22 cellular contexts compared by ENCODE assay signal in genomic region chrX:154529206-154529612, GRCh38. TPM values are rescaled to one million over a fixed set of nuclear protein-coding genes. Genes with fewer than 3 reads are reported as not detected.
A peak's percentile ranks its signal among the peaks of the same experiment; 100 is the strongest.
DNase-seq lines count a peak whose midpoint lies in the region; ATAC-seq and TF ChIP-seq lines count a peak whose summit lies in the region.
"Had no signal": no experiment of that assay in that cellular context is flagged by ENCODE, and none has a peak within 500 bp of the region (broad histone marks: within the 10 kb centered on the region; RNA-seq: fewer than 3 reads in every experiment).

No MANE protein-coding gene starts in this region.

- peak; percentile 25 for ATAC-seq in sciatic nerve
- no peak for ATAC-seq in GM18498 (IDR thresholded peaks at IDR 0.05; ENCODE audit: unreplicated experiment)
- ATAC-seq: esophagus mucosa; left colon; natural killer cell treated with Interleukin-12 subunit alpha and Interleukin-12 subunit beta and Interleukin-15 and Interleukin-18, amount 100 ng/mL, for 72 hours; stimulated activated memory B cell treated with anti-CD40 and anti-IgM and Interleukin-4, amounts not matched to agents 10 μg/mL and 1 μg/mL and 100 μg/mL, for 72 hours had no signal

- DNase-seq in EL, result peak; percentile 71
- peak; percentile 46 for DNase-seq in NCI-H226
- DNase-seq in fibroblast of peridontal ligament (ENCODE audit: extremely low read depth), result peak; percentile 29
- no peak for DNase-seq in sciatic nerve (ENCODE audit: low spot score)
- DNase-seq in NCI-H2107 (lab: John Stamatoyannopoulos, UW), result no peak
- no peak for DNase-seq in GM10266 (ENCODE audit: extremely low spot score)
- DNase-seq: activated CD4-positive, alpha-beta memory T cell treated with anti-CD3 and anti-CD28 coated beads, Interleukin-2, amount 10 ng/mL, durations not matched to agents 7 days and 5 days; activated T-cell treated with anti-CD3 and anti-CD28 coated beads for 4 hours; AML-193; Caco-2; caudate nucleus; Kasumi-1; left colon; NCI-H1092 treated with DMSO at 0.1 percent for 48 hours; NCI-H2081; NCI-H446 treated with DMSO at 0.1 percent for 48 hours; stimulated activated CD4-positive, alpha-beta T cell treated with anti-CD3 and anti-CD28 coated beads, Interleukin-1b, Interleukin-23, amount 100 ng/mL, for 48 hours; T1000 had no signal

- intact Hi-C loops in sciatic nerve (cut with DNase I), result no loop called here

- TF ChIP-seq CTCF in GM10266 (IDR thresholded peaks at IDR 0.05; ENCODE audit: control insufficient read depth, insufficient read depth, low read depth, missing control alignments), result no peak

RNA-seq across cellular contexts. Expression of gene FAM3A, which starts 13.2 kb away (rescaled TPM):
- 40.3 TPM for total RNA-seq in sciatic nerve

RNA-seq across cellular contexts. Expression of gene G6PD, which starts 17.4 kb away (rescaled TPM):
- total RNA-seq in sciatic nerve, result 50.4 TPM

RNA-seq across cellular contexts. Expression of gene IKBKG, which starts 18.2 kb away (rescaled TPM):
- 25.2 TPM for total RNA-seq in sciatic nerve

RNA-seq across cellular contexts. Expression of gene SLC10A3, which starts 38.8 kb away (rescaled TPM):
- 17.7 TPM for total RNA-seq in sciatic nerve

RNA-seq across cellular contexts. Expression of gene UBL4A, which starts 42.8 kb away (rescaled TPM):
- 29.4 TPM for total RNA-seq in sciatic nerve

Comparison
In these comparisons a context has a peak if more than half of its experiments do, and no peak if none do; other contexts are left out.
1. DNase-seq: peak in EL (single experiment), NCI-H226 (single experiment) and fibroblast of peridontal ligament (single experiment); none in sciatic nerve (single experiment), NCI-H2107 (single experiment) and GM10266 (single experiment).